In the genomic region with DNA sequence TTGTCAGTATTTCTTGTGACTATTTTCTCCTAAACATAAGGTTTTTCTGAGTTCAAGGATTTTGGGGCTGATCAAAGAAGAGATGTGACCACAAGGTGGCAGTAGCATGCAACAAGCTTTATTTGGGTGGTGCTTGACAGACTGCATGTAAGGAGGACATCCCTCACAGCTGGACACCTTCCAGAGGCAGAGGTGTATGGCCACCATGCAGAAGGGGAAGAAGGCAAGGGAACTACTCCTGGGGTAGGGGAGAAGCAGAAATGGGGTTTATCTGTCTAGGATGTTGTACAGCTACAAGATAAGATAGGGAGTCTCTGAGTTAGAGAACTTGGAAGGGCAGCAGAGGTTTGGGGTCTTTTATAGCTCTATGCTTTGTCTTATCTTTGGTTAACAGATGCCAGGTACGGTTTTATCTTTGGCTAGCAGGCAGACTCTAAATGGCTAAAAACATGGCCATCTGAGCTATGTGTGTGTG, we compare ENCODE assay signal across 8 cellular contexts. TPM values are rescaled to one million over a fixed set of nuclear protein-coding genes. Genes with fewer than 3 reads are reported as not detected.
DNase-seq lines count a peak whose midpoint lies in the region; ATAC-seq and TF ChIP-seq lines count a peak whose summit lies in the region.

No MANE protein-coding gene starts in this region.

- H3K4me3 ChIP-seq in BJ (ENCODE audit: low read depth, low read length) = no peak overlapping the region
- no peak overlapping the region for H3K4me3 ChIP-seq in lung

- H3K36me3 ChIP-seq in BJ (ENCODE audit: control insufficient read depth, insufficient read depth, low read length) = no peaks in the 10 kb centered on the region
- peaks cover 2 to 4% of the 10 kb centered on the region in 2 donors for H3K36me3 ChIP-seq in lung (ENCODE audit: control insufficient read depth in 2 of 2, insufficient read depth in 2 of 2, low read length in 2 of 2)

- DNase-seq in BJ (ENCODE audit: low read depth) (no peak), NCI-H69 (lab: John Stamatoyannopoulos, UW) (peak; percentile 92), ecto neural progenitor cell (ENCODE audit: low spot score) (peak; percentile 72), lung (ENCODE audit: low spot score) (peak; percentile 66)
- DNase-seq in activated CD4-positive, alpha-beta T cell treated with anti-CD3 and anti-CD28 coated beads, Interleukin-2, amount 50 U/mL, for 4 hours = peak; percentile 63
- DNase-seq in stimulated activated CD8-positive, alpha-beta memory T cell treated with anti-CD3 and anti-CD28 coated beads, Interleukin-4, amount 100 ng/mL, for 48 hours = peak; percentile 81

- TF ChIP-seq CTCF in BJ (IDR thresholded peaks at IDR 0.05; ENCODE audit: insufficient read depth, low read depth, low read length) (peak; percentile 81), lung (IDR thresholded peaks at IDR 0.05; ENCODE audit: control extremely low read depth, extremely low read depth) (peak; percentile 78)

- no peaks in the 10 kb centered on the region for H3K9me3 ChIP-seq in lung (ENCODE audit: control insufficient read depth in 2 of 2, insufficient read depth in 1 of 2, low read length in 1 of 2)

- no peak overlapping the region for H3K27ac ChIP-seq in lung (ENCODE audit: low read depth in 1 of 2, low read length in 1 of 2)

- POLR2A ChIA-PET in BJ (lab: Charles Lee) = no interaction called here

- WGBS in lung, 2 donors = 6 to 19% methylated on average over 1 of the region's 1 CpG

- peaks cover 0 to 5% of the 10 kb centered on the region in 2 donors for H3K4me1 ChIP-seq in lung (ENCODE audit: control insufficient read depth in 2 of 2, insufficient read depth in 2 of 2, low read length in 2 of 2)

- CTCF ChIA-PET in BJ (lab: Yijun Ruan, JAX) = interaction anchor here (0.6 to 5.2 kb wide), 36 partner anchors 8 to 327 kb away, joined by 3 to 38 read pairs (median 4); no protein-coding TSS in a partner anchor

- no peaks in the 10 kb centered on the region for H3K27me3 ChIP-seq in BJ (ENCODE audit: control insufficient read depth, insufficient read depth, low read length)
- H3K27me3 ChIP-seq in lung (ENCODE audit: control insufficient read depth, insufficient read depth) = no peaks in the 10 kb centered on the region

- ATAC-seq in GM19035 (IDR thresholded peaks at IDR 0.05; ENCODE audit: unreplicated experiment) (peak; percentile 43), HG03460 (IDR thresholded peaks at IDR 0.05; ENCODE audit: unreplicated experiment) (peak; percentile 38), lung (ENCODE audit: insufficient read depth, low FRiP score) (peak; percentile 67)

RNA-seq across cellular contexts. Expression of a gene that starts 5.1 kb away (rescaled TPM):
- 34.5 and 64.1 TPM in 2 replicates for polyA plus RNA-seq in BJ (2011; rRNA removed)
- 35.3 and 41.8 TPM in 2 replicates for polyA minus RNA-seq in BJ (2011; rRNA and poly(A)+ RNA removed)
- total RNA-seq in lung = 10 to 100 TPM; 31.0 to 99.9 TPM
- polyA plus RNA-seq in lung = 10 to 100 TPM; 16.7 to 26.7 TPM

RNA-seq across cellular contexts. Expression of a gene that starts 24.6 kb away (rescaled TPM):
- polyA plus RNA-seq in BJ (2011; rRNA removed) (0.48 and 0.97 TPM in 2 replicates), lung (10 to 100 TPM in 1 of 2 donors, 1 to 10 TPM in 1; 8.7 to 61.0 TPM)
- polyA minus RNA-seq in BJ (2011; rRNA and poly(A)+ RNA removed) = 0.19 and 0.36 TPM in 2 replicates
- 10 to 100 TPM; 20.2 to 44.5 TPM for total RNA-seq in lung
